Comparison of ENCODE assay signal across 10 cellular contexts in genomic region chr12:48601013-48601756, GRCh38. TPM values are rescaled to one million over a fixed set of nuclear protein-coding genes. Genes with fewer than 3 reads are reported as not detected.
DNase-seq lines count a peak whose midpoint lies in the region; ATAC-seq and TF ChIP-seq lines count a peak whose summit lies in the region.
"Had no signal": no experiment of that assay in that cellular context is flagged by ENCODE, and none has a peak within 500 bp of the region (broad histone marks: within the 10 kb centered on the region; RNA-seq: fewer than 3 reads in every experiment).

No MANE protein-coding gene starts in this region.

- DNase-seq in GM10248 (ENCODE audit: extremely low spot score) (peak; percentile 48), fibroblast of the aortic adventitia (ENCODE audit: low read depth) (peak; percentile 8), dermis blood vessel endothelial cell (no peak), T-helper 9 cell (no peak)
- no peak for DNase-seq in effector memory CD8-positive, alpha-beta T cell
- no peak for DNase-seq in activated T-cell treated with anti-CD3 and anti-CD28 coated beads, Interleukin-2, amount 50 U/mL, for 24 hours
- DNase-seq: Right ventricle myocardium superior had no signal

- no peak overlapping the region for H3K27ac Mint-ChIP-seq in effector memory CD8-positive, alpha-beta T cell
- H3K27ac Mint-ChIP-seq in activated T-cell treated with anti-CD3 and anti-CD28 coated beads, Interleukin-2, amount 50 U/mL, for 24 hours: no peak overlapping the region

- peak; percentile 96 for ATAC-seq in GM21529 (IDR thresholded peaks at IDR 0.05; ENCODE audit: unreplicated experiment)
- peak; percentile 90 for ATAC-seq in HG03460 (IDR thresholded peaks at IDR 0.05; ENCODE audit: unreplicated experiment)
- ATAC-seq in effector memory CD8-positive, alpha-beta T cell (replicated peaks): no peak

- POLR2A ChIA-PET in GM10248 (lab: Yijun Ruan, JAX): no interaction called here

- CTCF ChIA-PET in GM10248 (lab: Yijun Ruan, JAX): interaction anchor here (0.7 to 1.4 kb wide), 3 partner anchors 16 to 21 kb away, joined by 3 to 8 read pairs (median 5); no protein-coding TSS in a partner anchor

- peaks cover 63 to 71% of the 10 kb centered on the region in 2 donors for H3K27me3 Mint-ChIP-seq in effector memory CD8-positive, alpha-beta T cell
- H3K27me3 Mint-ChIP-seq in activated T-cell treated with anti-CD3 and anti-CD28 coated beads, Interleukin-2, amount 50 U/mL, for 24 hours: no peaks in the 10 kb centered on the region

- H3K4me1 Mint-ChIP-seq in effector memory CD8-positive, alpha-beta T cell (ENCODE audit: low read depth in 2 of 2): no peaks in the 10 kb centered on the region
- H3K4me1 Mint-ChIP-seq in activated T-cell treated with anti-CD3 and anti-CD28 coated beads, Interleukin-2, amount 50 U/mL, for 24 hours (ENCODE audit: low read depth): peaks cover 3% of the 10 kb centered on the region

- H3K9me3 Mint-ChIP-seq in effector memory CD8-positive, alpha-beta T cell: peaks cover 8 to 12% of the 10 kb centered on the region in 2 donors
- H3K9me3 Mint-ChIP-seq in activated T-cell treated with anti-CD3 and anti-CD28 coated beads, Interleukin-2, amount 50 U/mL, for 24 hours: peaks cover 23% of the 10 kb centered on the region

- no peak overlapping the region for H3K4me3 ChIP-seq in fibroblast of the aortic adventitia (ENCODE audit: low read depth, low read length)

- no peak overlapping the region for H3K4me3 Mint-ChIP-seq in effector memory CD8-positive, alpha-beta T cell
- H3K4me3 Mint-ChIP-seq in activated T-cell treated with anti-CD3 and anti-CD28 coated beads, Interleukin-2, amount 50 U/mL, for 24 hours: no peak overlapping the region

- TF ChIP-seq CTCF in GM10248 (IDR thresholded peaks at IDR 0.05; ENCODE audit: control extremely low read depth, extremely low read depth, low read depth, missing control alignments) (no peak), fibroblast of the aortic adventitia (IDR thresholded peaks at IDR 0.05; ENCODE audit: insufficient read depth, low read length) (no peak)

- H3K36me3 Mint-ChIP-seq in effector memory CD8-positive, alpha-beta T cell (ENCODE audit: insufficient read depth): no peaks in the 10 kb centered on the region
- no peaks in the 10 kb centered on the region for H3K36me3 Mint-ChIP-seq in activated T-cell treated with anti-CD3 and anti-CD28 coated beads, Interleukin-2, amount 50 U/mL, for 24 hours (ENCODE audit: low read depth)

RNA-seq across cellular contexts. Expression of gene LALBA, which starts 31.3 kb away (rescaled TPM):
- total RNA-seq in fibroblast of the aortic adventitia (ENCODE audit: low replicate concordance): not detected in 2 replicates
- not detected in 2 replicates for total RNA-seq in dermis blood vessel endothelial cell
- total RNA-seq: Right ventricle myocardium superior, urinary bladder had no signal

Comparison
In these comparisons a context has a peak if more than half of its experiments do, and no peak if none do; other contexts are left out.
1. DNase-seq: peak in GM10248 (single experiment) and fibroblast of the aortic adventitia (single experiment); none in effector memory CD8-positive, alpha-beta T cell (0 of 3), dermis blood vessel endothelial cell (single experiment), activated T-cell treated with anti-CD3 and anti-CD28 coated beads, Interleukin-2, amount 50 U/mL, for 24 hours (single experiment) and T-helper 9 cell (single experiment).